22 cellular contexts compared by ENCODE assay signal in genomic region chr18:28036481-28036880, GRCh38.
DNase-seq lines count a peak whose midpoint lies in the region; TF ChIP-seq lines count a peak whose summit lies in the region.
"Had no signal": no experiment of that assay in that cellular context is flagged by ENCODE, and none has a peak within 500 bp of the region (broad histone marks: within the 10 kb centered on the region; RNA-seq: fewer than 3 reads in every experiment).

No MANE protein-coding gene starts in this region.

- H3K4me2 ChIP-seq in skeletal muscle satellite cell (ENCODE audit: low read length) = no peak overlapping the region

- H3K27me3 ChIP-seq in skeletal muscle satellite cell (ENCODE audit: control insufficient read depth, insufficient read depth, low read length) = no peaks in the 10 kb centered on the region
- H3K27me3 ChIP-seq: breast epithelium, tibial artery had no signal

- H3K36me3 Mint-ChIP-seq in activated CD4-positive, alpha-beta memory T cell treated with anti-CD3 and anti-CD28 coated beads for 36 hours = no peaks in the 10 kb centered on the region
- H3K36me3 Mint-ChIP-seq: activated naive CD8-positive, alpha-beta T cell treated with anti-CD3 and anti-CD28 coated beads, Interleukin-2, amount 10 ng/mL, durations not matched to agents 7 days and 5 days had no signal

- H3K9ac ChIP-seq in skeletal muscle satellite cell (ENCODE audit: low read depth, low read length) = peak overlapping the region; percentile 10

- WGBS in mesodermal cell (ENCODE audit: insufficient coverage in 2 of 2), 2 experiments = 60 to 84% methylated on average over 1 to 3 of the region's 5 CpGs

- H3K36me3 ChIP-seq in mesodermal cell (ENCODE audit: control insufficient read depth, insufficient read depth, low read length) (peaks cover 17% of the 10 kb centered on the region), skeletal muscle satellite cell (ENCODE audit: insufficient read depth, low read length) (no peaks in the 10 kb centered on the region)
- H3K36me3 ChIP-seq: breast epithelium, tibial artery had no signal

- H3K4me3 Mint-ChIP-seq in activated CD4-positive, alpha-beta memory T cell treated with anti-CD3 and anti-CD28 coated beads for 36 hours = no peak overlapping the region
- H3K4me3 Mint-ChIP-seq: activated naive CD8-positive, alpha-beta T cell treated with anti-CD3 and anti-CD28 coated beads, Interleukin-2, amount 10 ng/mL, durations not matched to agents 7 days and 5 days; CD4-positive, alpha-beta T cell had no signal

- TF ChIP-seq CTCF in coronary artery (IDR thresholded peaks at IDR 0.05) = no peak

- CTCF ChIA-PET in activated CD4-positive, alpha-beta memory T cell treated with anti-CD3 and anti-CD28 coated beads for 36 hours (lab: Charles Lee) = no interaction called here

- H3K27ac Mint-ChIP-seq in activated CD4-positive, alpha-beta memory T cell treated with anti-CD3 and anti-CD28 coated beads for 36 hours = no peak overlapping the region
- H3K27ac Mint-ChIP-seq: activated naive CD8-positive, alpha-beta T cell treated with anti-CD3 and anti-CD28 coated beads, Interleukin-2, amount 10 ng/mL, durations not matched to agents 7 days and 5 days; activated T-helper 2 cell treated with anti-CD3 and anti-CD28 coated beads, Interferon-gamma antibody, Interleukin-2, Interleukin-4, amounts not matched to agents 10 μg/mL and 5 μg/mL and 100 μg/mL, durations not matched to agents 14 hours and 24 hours and 36 hours; CD4-positive, alpha-beta T cell had no signal

- no peaks in the 10 kb centered on the region for H3K4me1 Mint-ChIP-seq in activated CD4-positive, alpha-beta memory T cell treated with anti-CD3 and anti-CD28 coated beads for 36 hours (ENCODE audit: low read depth)
- H3K4me1 Mint-ChIP-seq: activated naive CD8-positive, alpha-beta T cell treated with anti-CD3 and anti-CD28 coated beads, Interleukin-2, amount 10 ng/mL, durations not matched to agents 7 days and 5 days had no signal

- POLR2A ChIA-PET in activated CD4-positive, alpha-beta memory T cell treated with anti-CD3 and anti-CD28 coated beads for 36 hours (lab: Charles Lee) = no interaction called here

- H3K9me3 Mint-ChIP-seq in activated CD4-positive, alpha-beta memory T cell treated with anti-CD3 and anti-CD28 coated beads for 36 hours = peaks cover 11% of the 10 kb centered on the region

- DNase-seq in RPMI8226 (peak; percentile 50), coronary artery (ENCODE audit: low spot score) (no peak), NCI-H2107 treated with DMSO at 0.1 percent for 48 hours (lab: John Stamatoyannopoulos, UW; ENCODE audit: unreplicated experiment) (no peak), pons (ENCODE audit: low spot score) (no peak)
- no peak for DNase-seq in activated CD4-positive, alpha-beta memory T cell treated with anti-CD3 and anti-CD28 coated beads for 36 hours
- DNase-seq: activated CD4-positive, alpha-beta T cell treated with anti-CD3 and anti-CD28 coated beads for 48 hours; activated naive CD8-positive, alpha-beta T cell treated with anti-CD3 and anti-CD28 coated beads, Interleukin-2, amount 10 ng/mL, durations not matched to agents 7 days and 5 days; CD4-positive, alpha-beta T cell; erythroblast; NCI-H187 treated with DMSO at 0.1 percent for 48 hours; occipital lobe; OCI-M1; SHP77 treated with DMSO at 0.1 percent for 48 hours; stimulated activated CD4-positive, alpha-beta T cell treated with anti-CD3 and anti-CD28 coated beads, Interleukin-2, amount 100 ng/mL, for 48 hours; stimulated activated naive CD4-positive, alpha-beta T cell treated with Interleukin-2 at 50 U/mL for 16 hours; tibial artery had no signal

- intact Hi-C loops in activated CD4-positive, alpha-beta memory T cell treated with anti-CD3 and anti-CD28 coated beads for 36 hours (cut with micrococcal nuclease) = no loop called here

- peak overlapping the region; percentile 11 for H3K4me3 ChIP-seq in coronary artery
- no peak overlapping the region for H3K4me3 ChIP-seq in mesodermal cell (ENCODE audit: extremely low read depth, insufficient read depth, low read length, poor library complexity, severe bottlenecking)
- no peak overlapping the region for H3K4me3 ChIP-seq in skeletal muscle satellite cell (ENCODE audit: low read length)
- H3K4me3 ChIP-seq: breast epithelium, K562, skin epidermis, tibial artery had no signal

- H3K9me3 ChIP-seq in mesodermal cell (ENCODE audit: control insufficient read depth, low read length) (no peaks in the 10 kb centered on the region), skeletal muscle satellite cell (replicated peaks; ENCODE audit: low read length) (no peaks in the 10 kb centered on the region)
- H3K9me3 ChIP-seq: breast epithelium, tibial artery had no signal

- no peaks in the 10 kb centered on the region for H3K27me3 Mint-ChIP-seq in activated CD4-positive, alpha-beta memory T cell treated with anti-CD3 and anti-CD28 coated beads for 36 hours
- H3K27me3 Mint-ChIP-seq: activated naive CD8-positive, alpha-beta T cell treated with anti-CD3 and anti-CD28 coated beads, Interleukin-2, amount 10 ng/mL, durations not matched to agents 7 days and 5 days; CD4-positive, alpha-beta T cell had no signal

- H3K27ac ChIP-seq in coronary artery (no peak overlapping the region), mesodermal cell (ENCODE audit: low read depth, low read length, severe bottlenecking) (peak overlapping the region; percentile 71)
- H3K27ac ChIP-seq: breast epithelium, skin epidermis, tibial artery had no signal

- peaks cover 39% of the 10 kb centered on the region for H3K4me1 ChIP-seq in mesodermal cell (ENCODE audit: control insufficient read depth, insufficient read depth, low read length, poor library complexity, severe bottlenecking)
- peaks cover 32% of the 10 kb centered on the region for H3K4me1 ChIP-seq in skeletal muscle satellite cell (ENCODE audit: control insufficient read depth, insufficient read depth, low read length)
- H3K4me1 ChIP-seq: breast epithelium, tibial artery had no signal
